In the genomic region with DNA sequence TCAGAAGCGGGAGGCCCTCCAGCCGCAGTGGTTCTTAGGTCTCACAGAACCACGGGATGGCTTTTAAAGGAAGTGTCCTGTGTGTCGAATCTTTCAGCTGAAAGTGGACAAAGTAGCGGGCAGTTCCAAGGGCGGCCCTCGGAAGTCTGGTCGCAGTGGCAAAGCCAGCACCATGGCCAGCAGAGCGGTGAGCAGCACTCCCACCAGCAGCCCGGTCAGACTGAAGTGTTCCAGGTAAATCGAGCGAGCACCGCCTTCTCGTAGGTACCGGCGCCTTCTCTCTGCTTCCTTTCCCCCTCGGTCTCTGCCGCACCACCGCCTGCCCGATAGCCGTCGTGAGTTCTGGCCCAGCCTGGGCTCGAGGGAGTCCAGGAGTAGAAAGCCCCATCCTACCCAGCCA, we compare ENCODE assay signal across 14 cellular contexts.
DNase-seq lines count a peak whose midpoint lies in the region; ATAC-seq and TF ChIP-seq lines count a peak whose summit lies in the region.
"Had no signal": no experiment of that assay in that cellular context is flagged by ENCODE, and none has a peak within 500 bp of the region (broad histone marks: within the 10 kb centered on the region; RNA-seq: fewer than 3 reads in every experiment).

No MANE protein-coding gene starts in this region.

- H3K27ac ChIP-seq in HEK293 (ENCODE audit: extremely low read depth, low read depth, low read length), result no peak overlapping the region
- no peak overlapping the region for H3K27ac ChIP-seq in RWPE2 (ENCODE audit: poor library complexity, severe bottlenecking)
- H3K27ac ChIP-seq in neuronal stem cell (replicated peaks; ENCODE audit: low read length), result no peak overlapping the region
- H3K27ac ChIP-seq: BLaER1 treated with 17β-estradiol and CSF1 and Interleukin-3, amounts not matched to agents 10 nM and 100 nM had no signal

- H2BK5ac ChIP-seq in neuronal stem cell (ENCODE audit: low read length), result no peak overlapping the region

- H2BK12ac ChIP-seq in neuronal stem cell (ENCODE audit: low read length), result no peak overlapping the region

- H3K4me2 ChIP-seq in neuronal stem cell (ENCODE audit: insufficient read depth, low read length, poor library complexity, severe bottlenecking), result no peak overlapping the region
- H3K4me2 ChIP-seq: BLaER1 treated with 17β-estradiol and CSF1 and Interleukin-3, amounts not matched to agents 10 nM and 100 nM had no signal

- H2AK5ac ChIP-seq in neuronal stem cell (ENCODE audit: low read depth, low read length), result no peak overlapping the region

- H3K4me3 ChIP-seq in HEK293 (ENCODE audit: low read depth, low read length) (no peak overlapping the region), RWPE2 (ENCODE audit: severe bottlenecking) (no peak overlapping the region), neuronal stem cell (ENCODE audit: low read length in 2 of 2) (no peak overlapping the region)
- H3K4me3 ChIP-seq: BLaER1 treated with 17β-estradiol and CSF1 and Interleukin-3, amounts not matched to agents 10 nM and 100 nM; GM12878; HAP-1 had no signal

- H3K4me3 Mint-ChIP-seq in mesothelial cell of epicardium, result no peak overlapping the region
- H3K4me3 Mint-ChIP-seq: B cell; CD8-positive, alpha-beta T cell had no signal

- no peak overlapping the region for H2BK120ac ChIP-seq in neuronal stem cell (ENCODE audit: low read depth, low read length)

- H3K4ac ChIP-seq in neuronal stem cell (ENCODE audit: low read length), result no peak overlapping the region

- H3K4me1 Mint-ChIP-seq in mesothelial cell of epicardium, result peaks cover 2% of the 10 kb centered on the region
- H3K4me1 Mint-ChIP-seq: B cell had no signal

- H3K23ac ChIP-seq in neuronal stem cell (ENCODE audit: low read depth, low read length, poor library complexity), result peak overlapping the region; percentile 8

- H2BK15ac ChIP-seq in neuronal stem cell (ENCODE audit: low read length), result no peak overlapping the region

- H3K27me3 ChIP-seq in RWPE2 (ENCODE audit: insufficient read depth, poor library complexity, severe bottlenecking) (no peaks in the 10 kb centered on the region), neuronal stem cell (ENCODE audit: control insufficient read depth in 3 of 3, insufficient read depth in 3 of 3, low read depth in 1 of 3, low read length in 3 of 3) (no peaks in the 10 kb centered on the region)
- H3K27me3 ChIP-seq: BLaER1 treated with 17β-estradiol and CSF1 and Interleukin-3, amounts not matched to agents 10 nM and 100 nM had no signal

- WGBS in neuronal stem cell (ENCODE audit: extremely low coverage in 2 of 2, insufficient read length in 2 of 2, insufficient replicate concordance in 1 of 2), 2 donors, result no CpG with 5 or more reads among the region's 23 CpGs

- no peaks in the 10 kb centered on the region for H3K27me3 Mint-ChIP-seq in mesothelial cell of epicardium (ENCODE audit: low read depth)
- H3K27me3 Mint-ChIP-seq: B cell had no signal

- no peak overlapping the region for H3K14ac ChIP-seq in neuronal stem cell (ENCODE audit: low read length)

- no peak for ATAC-seq in RWPE2 (ENCODE audit: low read depth)
- ATAC-seq: CD8-positive, alpha-beta T cell; GM12878 had no signal

- no peaks in the 10 kb centered on the region for H3K4me1 ChIP-seq in HEK293 (ENCODE audit: control insufficient read depth, insufficient read depth, low read length)
- H3K4me1 ChIP-seq in RWPE2 (ENCODE audit: insufficient read depth, poor library complexity, severe bottlenecking), result peaks cover 44% of the 10 kb centered on the region
- H3K4me1 ChIP-seq in neuronal stem cell (ENCODE audit: control insufficient read depth in 2 of 2, insufficient read depth in 1 of 2, low read depth in 1 of 2, low read length in 2 of 2), result peaks cover 0 to 2% of the 10 kb centered on the region in 2 donors
- H3K4me1 ChIP-seq: HAP-1 had no signal

- H3K36me3 ChIP-seq in HEK293 (ENCODE audit: control insufficient read depth in 2 of 2, insufficient read depth in 1 of 2, low read length in 2 of 2) (no peaks in the 10 kb centered on the region), RWPE2 (ENCODE audit: low read depth) (no peaks in the 10 kb centered on the region), neuronal stem cell (replicated peaks in 1 of 2; ENCODE audit: control insufficient read depth in 2 of 2, insufficient read depth in 2 of 2, low read length in 2 of 2) (peaks cover 31 to 87% of the 10 kb centered on the region in 2 donors)
- H3K36me3 ChIP-seq: HAP-1 had no signal

- DNase-seq in ELF-1 (ENCODE audit: low read depth, low spot score), result peak; percentile 25
- DNase-seq in RWPE2 (ENCODE audit: low spot score), result peak; percentile 68
- DNase-seq in neuronal stem cell (ENCODE audit: low spot score), result no peak
- no peak for DNase-seq in NCI-H526 (lab: John Stamatoyannopoulos, UW)
- DNase-seq in mesothelial cell of epicardium (ENCODE audit: low spot score in 2 of 2, unreplicated experiment in 2 of 2), result no peak
- no peak for DNase-seq in SIG-M5 treated with dmso at 0.1 percent for 504 hours (lab: John Stamatoyannopoulos, UW; ENCODE audit: unreplicated experiment)
- DNase-seq: Calu3; CD8-positive, alpha-beta T cell; DMS79 treated with DMSO at 0.1 percent for 48 hours had no signal

- H2AFZ ChIP-seq in neuronal stem cell (ENCODE audit: low read length), result no peak overlapping the region

- peaks cover 14% of the 10 kb centered on the region for H3K36me3 Mint-ChIP-seq in mesothelial cell of epicardium
- H3K36me3 Mint-ChIP-seq: CD8-positive, alpha-beta T cell had no signal

- H3K79me1 ChIP-seq in neuronal stem cell (ENCODE audit: low read depth, low read length), result no peaks in the 10 kb centered on the region

- H3K9me3 ChIP-seq in HEK293 (ENCODE audit: control insufficient read depth, insufficient read depth, low read depth, low read length) (no peaks in the 10 kb centered on the region), RWPE2 (ENCODE audit: severe bottlenecking) (no peaks in the 10 kb centered on the region), neuronal stem cell (replicated peaks in 1 of 2; ENCODE audit: control insufficient read depth in 2 of 2, insufficient read depth in 1 of 2, low read depth in 1 of 2, low read length in 2 of 2) (no peaks in the 10 kb centered on the region)
- H3K9me3 ChIP-seq: BLaER1 treated with 17β-estradiol and CSF1 and Interleukin-3, amounts not matched to agents 10 nM and 100 nM; HAP-1 had no signal

- H3K27ac Mint-ChIP-seq in mesothelial cell of epicardium, result no peak overlapping the region
- H3K27ac Mint-ChIP-seq: B cell; CD8-positive, alpha-beta T cell had no signal

- no peak overlapping the region for H4K8ac ChIP-seq in neuronal stem cell (ENCODE audit: low read depth, low read length)

- POLR2A ChIA-PET in HEK293 (lab: Yijun Ruan, JAX), result no interaction called here

- no peak overlapping the region for H3K9ac ChIP-seq in neuronal stem cell (ENCODE audit: low read depth, low read length, poor library complexity)
- H3K9ac ChIP-seq: BLaER1 treated with 17β-estradiol and CSF1 and Interleukin-3, amounts not matched to agents 10 nM and 100 nM had no signal

- CTCF ChIA-PET in HEK293 (lab: Yijun Ruan, JAX), result no interaction called here

- H3K9me3 Mint-ChIP-seq in mesothelial cell of epicardium, result no peaks in the 10 kb centered on the region
- H3K9me3 Mint-ChIP-seq: CD8-positive, alpha-beta T cell had no signal

- H4K91ac ChIP-seq in neuronal stem cell (ENCODE audit: low read depth, low read length, poor library complexity), result no peak overlapping the region

- no peak for TF ChIP-seq CTCF in HEK293 (tag by site-specific recombination; IDR thresholded peaks at IDR 0.05)
- TF ChIP-seq CTCF in RWPE2 (IDR thresholded peaks at IDR 0.05; ENCODE audit: poor library complexity, severe bottlenecking), result no peak
- TF ChIP-seq CTCF in mesothelial cell of epicardium (IDR thresholded peaks at IDR 0.05; ENCODE audit: unreplicated experiment), result no peak

- no peak overlapping the region for H3K18ac ChIP-seq in neuronal stem cell (ENCODE audit: low read length)

TF ChIP-seq in HEK293, 187 proteins besides CTCF, POLR2A, EP300 and RAD21:
- no peak for TF ChIP-seq ZNF184 (tag by site-specific recombination; IDR thresholded peaks at IDR 0.05)
- TF ChIP-seq, protein P1, sequence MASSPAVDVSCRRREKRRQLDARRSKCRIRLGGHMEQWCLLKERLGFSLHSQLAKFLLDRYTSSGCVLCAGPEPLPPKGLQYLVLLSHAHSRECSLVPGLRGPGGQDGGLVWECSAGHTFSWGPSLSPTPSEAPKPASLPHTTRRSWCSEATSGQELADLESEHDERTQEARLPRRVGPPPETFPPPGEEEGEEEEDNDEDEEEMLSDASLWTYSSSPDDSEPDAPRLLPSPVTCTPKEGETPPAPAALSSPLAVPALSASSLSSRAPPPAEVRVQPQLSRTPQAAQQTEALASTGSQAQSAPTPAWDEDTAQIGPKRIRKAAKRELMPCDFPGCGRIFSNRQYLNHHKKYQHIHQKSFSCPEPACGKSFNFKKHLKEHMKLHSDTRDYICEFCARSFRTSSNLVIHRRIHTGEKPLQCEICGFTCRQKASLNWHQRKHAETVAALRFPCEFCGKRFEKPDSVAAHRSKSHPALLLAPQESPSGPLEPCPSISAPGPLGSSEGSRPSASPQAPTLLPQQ (tag by site-specific recombination; IDR thresholded peaks at IDR 0.05), result no peak
- TF ChIP-seq, protein P2, sequence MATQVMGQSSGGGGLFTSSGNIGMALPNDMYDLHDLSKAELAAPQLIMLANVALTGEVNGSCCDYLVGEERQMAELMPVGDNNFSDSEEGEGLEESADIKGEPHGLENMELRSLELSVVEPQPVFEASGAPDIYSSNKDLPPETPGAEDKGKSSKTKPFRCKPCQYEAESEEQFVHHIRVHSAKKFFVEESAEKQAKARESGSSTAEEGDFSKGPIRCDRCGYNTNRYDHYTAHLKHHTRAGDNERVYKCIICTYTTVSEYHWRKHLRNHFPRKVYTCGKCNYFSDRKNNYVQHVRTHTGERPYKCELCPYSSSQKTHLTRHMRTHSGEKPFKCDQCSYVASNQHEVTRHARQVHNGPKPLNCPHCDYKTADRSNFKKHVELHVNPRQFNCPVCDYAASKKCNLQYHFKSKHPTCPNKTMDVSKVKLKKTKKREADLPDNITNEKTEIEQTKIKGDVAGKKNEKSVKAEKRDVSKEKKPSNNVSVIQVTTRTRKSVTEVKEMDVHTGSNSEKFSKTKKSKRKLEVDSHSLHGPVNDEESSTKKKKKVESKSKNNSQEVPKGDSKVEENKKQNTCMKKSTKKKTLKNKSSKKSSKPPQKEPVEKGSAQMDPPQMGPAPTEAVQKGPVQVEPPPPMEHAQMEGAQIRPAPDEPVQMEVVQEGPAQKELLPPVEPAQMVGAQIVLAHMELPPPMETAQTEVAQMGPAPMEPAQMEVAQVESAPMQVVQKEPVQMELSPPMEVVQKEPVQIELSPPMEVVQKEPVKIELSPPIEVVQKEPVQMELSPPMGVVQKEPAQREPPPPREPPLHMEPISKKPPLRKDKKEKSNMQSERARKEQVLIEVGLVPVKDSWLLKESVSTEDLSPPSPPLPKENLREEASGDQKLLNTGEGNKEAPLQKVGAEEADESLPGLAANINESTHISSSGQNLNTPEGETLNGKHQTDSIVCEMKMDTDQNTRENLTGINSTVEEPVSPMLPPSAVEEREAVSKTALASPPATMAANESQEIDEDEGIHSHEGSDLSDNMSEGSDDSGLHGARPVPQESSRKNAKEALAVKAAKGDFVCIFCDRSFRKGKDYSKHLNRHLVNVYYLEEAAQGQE (tag by site-specific recombination; IDR thresholded peaks at IDR 0.05), result 0 out of 2 replicates have a peak, but pooled peaks have one; percentile 16

Comparison
In these comparisons a context has a peak if more than half of its experiments do, and no peak if none do; other contexts are left out.
1. DNase-seq: peak in ELF-1 (single experiment) and RWPE2 (single experiment); none in neuronal stem cell (single experiment), NCI-H526 (0 of 2), mesothelial cell of epicardium (0 of 2) and SIG-M5 treated with dmso at 0.1 percent for 504 hours (single experiment).